In genomic region chr3:184719709-184720108, GRCh38 we compare ENCODE assay signal across 18 cellular contexts. TPM values are rescaled to one million over a fixed set of nuclear protein-coding genes. Genes with fewer than 3 reads are reported as not detected.
A peak's percentile ranks its signal among the peaks of the same experiment; 100 is the strongest.
DNase-seq lines count a peak whose midpoint lies in the region; ATAC-seq, FAIRE-seq and TF ChIP-seq lines count a peak whose summit lies in the region.
"Had no signal": no experiment of that assay in that cellular context is flagged by ENCODE, and none has a peak within 500 bp of the region (broad histone marks: within the 10 kb centered on the region; RNA-seq: fewer than 3 reads in every experiment).

No MANE protein-coding gene starts in this region.

- H4K91ac ChIP-seq in H1 (replicated peaks; ENCODE audit: insufficient read length, low read length) = no peak overlapping the region
- no peak overlapping the region for H4K91ac ChIP-seq in neuronal stem cell (ENCODE audit: low read depth, low read length, poor library complexity)

- H3K4me3 ChIP-seq in H1 (ENCODE audit: extremely low read depth in 1 of 4, insufficient read depth in 2 of 4, low read depth in 3 of 4, low read length in 4 of 4) (no peak overlapping the region), neuronal stem cell (ENCODE audit: low read length in 2 of 2) (no peak overlapping the region)

- WGBS in H1 (ENCODE audit: extremely low coverage in 1 of 2, insufficient coverage in 1 of 2, insufficient read length in 1 of 2, insufficient replicate concordance in 2 of 2, low coverage in 1 of 2, low lambda C conversion rate in 2 of 2, missing lambda C conversion rate in 1 of 2), 2 experiments = 86% methylated on average over 4 of the region's 4 CpGs; no CpG with 5 or more reads in 1 of the 2 experiments
- no CpG with 5 or more reads among the region's 4 CpGs for WGBS in neuronal stem cell (ENCODE audit: extremely low coverage in 2 of 2, insufficient read length in 2 of 2, insufficient replicate concordance in 1 of 2), 2 donors

- H3K23ac ChIP-seq in H1 (ENCODE audit: insufficient read length) (no peak overlapping the region), neuronal stem cell (ENCODE audit: low read depth, low read length, poor library complexity) (no peak overlapping the region)

- no peak for TF ChIP-seq CTCF in H1 (IDR thresholded peaks at IDR 0.05; ENCODE audit: control extremely low read depth in 1 of 3, insufficient read depth in 1 of 3, low read depth in 1 of 3, low read length in 3 of 3)

- no peak overlapping the region for H4K8ac ChIP-seq in H1 (ENCODE audit: extremely low read depth, insufficient read depth, low read length)
- H4K8ac ChIP-seq in neuronal stem cell (ENCODE audit: low read depth, low read length) = no peak overlapping the region

- H2AFZ ChIP-seq in H1 (ENCODE audit: low read length) (no peak overlapping the region), neuronal stem cell (ENCODE audit: low read length) (no peak overlapping the region)

- H2BK15ac ChIP-seq in H1 (ENCODE audit: low read length) = no peak overlapping the region
- H2BK15ac ChIP-seq in neuronal stem cell (ENCODE audit: low read length) = no peak overlapping the region

- no peak overlapping the region for H2BK120ac ChIP-seq in H1 (replicated peaks; ENCODE audit: low read depth, low read length)
- H2BK120ac ChIP-seq in neuronal stem cell (ENCODE audit: low read depth, low read length) = no peak overlapping the region

- no peak overlapping the region for H3K27ac ChIP-seq in H1 (ENCODE audit: low read depth, low read length)
- no peak overlapping the region for H3K27ac ChIP-seq in neuronal stem cell (replicated peaks; ENCODE audit: low read length)

- H3K79me2 ChIP-seq in H1 (ENCODE audit: control insufficient read depth in 1 of 2, insufficient read depth in 2 of 2, low read length in 2 of 2) = no peaks in the 10 kb centered on the region

- intact Hi-C loops in Right ventricle myocardium inferior (cut with DNase I) = no loop called here
- intact Hi-C loops in Right ventricle myocardium superior (cut with DNase I) = no loop called here

- H3K9ac ChIP-seq in H1 (replicated peaks in 1 of 4; ENCODE audit: extremely low read depth in 1 of 4, low read depth in 3 of 4, low read length in 3 of 4) (no peak overlapping the region), neuronal stem cell (ENCODE audit: low read depth, low read length, poor library complexity) (no peak overlapping the region)

- CTCF ChIA-PET in H1 (lab: Charles Lee; ENCODE audit: partially characterized antibody) = interaction anchor here (1.1 to 3.8 kb wide), 5 partner anchors 14 to 169 kb away, joined by 3 to 24 read pairs (median 4); no protein-coding TSS in a partner anchor

- H3K36me3 ChIP-seq in H1 (ENCODE audit: control insufficient read depth in 2 of 4, insufficient read depth in 4 of 4, low read length in 3 of 4) (no peaks in the 10 kb centered on the region; a peak in 1 of 8 replicates), neuronal stem cell (replicated peaks in 1 of 2; ENCODE audit: control insufficient read depth in 2 of 2, insufficient read depth in 2 of 2, low read length in 2 of 2) (no peaks in the 10 kb centered on the region)

- H3K18ac ChIP-seq in H1 (ENCODE audit: extremely low read depth, low read length) = no peak overlapping the region
- H3K18ac ChIP-seq in neuronal stem cell (ENCODE audit: low read length) = peak overlapping the region; percentile 38

- H3K4ac ChIP-seq in H1 (replicated peaks; ENCODE audit: insufficient read length, low read depth, low read length) (no peak overlapping the region), neuronal stem cell (ENCODE audit: low read length) (no peak overlapping the region)

- H2BK5ac ChIP-seq in H1 (ENCODE audit: low read depth, low read length) (no peak overlapping the region), neuronal stem cell (ENCODE audit: low read length) (no peak overlapping the region)

- H4K20me1 ChIP-seq in H1 (replicated peaks in 1 of 2; ENCODE audit: control insufficient read depth in 1 of 2, insufficient read depth in 2 of 2, low read length in 2 of 2) = no peaks in the 10 kb centered on the region

- no peak for TF ChIP-seq RAD21 in H1 (IDR thresholded peaks at IDR 0.05 in 1 of 2, conservative IDR thresholded peaks at IDR 0.05 in 1 of 2; ENCODE audit: low read depth in 2 of 2, low read length in 2 of 2)

- no peaks in the 10 kb centered on the region for H3K23me2 ChIP-seq in H1 (ENCODE audit: low read depth, low read length)

- no peak overlapping the region for H3K4me2 ChIP-seq in H1 (ENCODE audit: insufficient read depth in 1 of 2, low read depth in 2 of 2, low read length in 2 of 2)
- no peak overlapping the region for H3K4me2 ChIP-seq in neuronal stem cell (ENCODE audit: insufficient read depth, low read length, poor library complexity, severe bottlenecking)

- DNase-seq in Right ventricle myocardium inferior (ENCODE audit: missing footprints) (peak; percentile 59), Right ventricle myocardium superior (no peak), HTR-8/SVneo (ENCODE audit: insufficient read length, low spot score) (no peak), H1 (ENCODE audit: low read depth in 1 of 2, low spot score in 2 of 2) (peak in 1 of 2 experiments; percentile 24), neuronal stem cell (ENCODE audit: low spot score) (no peak), DMS79 treated with DMSO at 0.1 percent for 48 hours (lab: John Stamatoyannopoulos, UW) (no peak), amniotic stem cell (lab: John Stamatoyannopoulos, UW) (no peak)
- DNase-seq: C1 segment of cervical spinal cord; Calu3; CD4-positive, alpha-beta memory T cell; COR-L47; DMS53; DND-41; GOT3; H7; HCEC 1CT had no signal

- no peaks in the 10 kb centered on the region for H3K9me3 ChIP-seq in H1 (ENCODE audit: insufficient read depth in 2 of 2, low read depth in 1 of 2, low read length in 1 of 2)
- no peaks in the 10 kb centered on the region for H3K9me3 ChIP-seq in neuronal stem cell (replicated peaks in 1 of 2; ENCODE audit: control insufficient read depth in 2 of 2, insufficient read depth in 1 of 2, low read depth in 1 of 2, low read length in 2 of 2)

- no peak overlapping the region for H3K56ac ChIP-seq in H1 (replicated peaks; ENCODE audit: insufficient read length, low read depth, low read length)

- H3K4me1 ChIP-seq in H1 (replicated peaks in 1 of 4; ENCODE audit: control insufficient read depth in 3 of 4, insufficient read depth in 4 of 4, low read length in 3 of 4) (peaks cover 9 to 15% (median 12%) of the 10 kb centered on the region in 4 experiments), neuronal stem cell (ENCODE audit: control insufficient read depth in 2 of 2, insufficient read depth in 1 of 2, low read depth in 1 of 2, low read length in 2 of 2) (peaks cover 22 to 26% of the 10 kb centered on the region in 2 donors)

- H3K27me3 ChIP-seq in H1 (replicated peaks in 1 of 4; ENCODE audit: control insufficient read depth in 3 of 4, extremely low read depth in 1 of 4, insufficient read depth in 3 of 4, low read length in 3 of 4) = no peaks in the 10 kb centered on the region
- H3K27me3 ChIP-seq in neuronal stem cell (ENCODE audit: control insufficient read depth in 3 of 3, insufficient read depth in 3 of 3, low read depth in 1 of 3, low read length in 3 of 3) = no peaks in the 10 kb centered on the region

- FAIRE-seq in HTR-8/SVneo (lab: Jason Lieb, UNC) (peak; percentile 48), H1 (lab: Jason Lieb, UNC) (no peak)
- FAIRE-seq: G401.6, GM12892 had no signal

- no peak for TF ChIP-seq EP300 in H1 (IDR thresholded peaks at IDR 0.05; ENCODE audit: borderline replicate concordance in 1 of 2, low read depth in 2 of 2, low read length in 2 of 2)

- H2AK5ac ChIP-seq in H1 (ENCODE audit: low read depth, low read length) = no peak overlapping the region
- peak overlapping the region; percentile 12 for H2AK5ac ChIP-seq in neuronal stem cell (ENCODE audit: low read depth, low read length)

- no peak for TF ChIP-seq POLR2A in H1 (IDR thresholded peaks at IDR 0.05; ENCODE audit: control extremely low read depth in 1 of 2, low read depth in 2 of 2, low read length in 2 of 2)

- ATAC-seq in Right ventricle myocardium inferior = no peak
- ATAC-seq in Right ventricle myocardium superior (ENCODE audit: poor library complexity) = no peak

- H4K5ac ChIP-seq in H1 (ENCODE audit: insufficient read length, low read depth, low read length) = no peak overlapping the region

- POLR2A ChIA-PET in H1 (lab: Charles Lee; ENCODE audit: partially characterized antibody) = no interaction called here

- H3K79me1 ChIP-seq in H1 (ENCODE audit: low read depth, low read length) (no peaks in the 10 kb centered on the region), neuronal stem cell (ENCODE audit: low read depth, low read length) (no peaks in the 10 kb centered on the region)

- no peak overlapping the region for H3K14ac ChIP-seq in H1 (ENCODE audit: insufficient read length)
- H3K14ac ChIP-seq in neuronal stem cell (ENCODE audit: low read length) = no peak overlapping the region

- H2BK20ac ChIP-seq in H1 (ENCODE audit: low read length) = peak overlapping the region; percentile 80; the same call in 1 of the 2 replicates

- H2BK12ac ChIP-seq in H1 (ENCODE audit: low read depth, low read length) (no peak overlapping the region), neuronal stem cell (ENCODE audit: low read length) (no peak overlapping the region)

TF ChIP-seq in H1, 55 proteins besides CTCF, POLR2A, EP300 and RAD21:
- TF ChIP-seq POU5F1 (IDR thresholded peaks at IDR 0.05; ENCODE audit: low read depth, low read length) (no peak), RNF2 (IDR thresholded peaks at IDR 0.05; ENCODE audit: borderline replicate concordance, low read depth, low read length, missing control alignments, poor library complexity, severe bottlenecking) (no peak), KDM5A (IDR thresholded peaks at IDR 0.05; ENCODE audit: low read length) (no peak)

RNA-seq across cellular contexts. Expression of gene MAGEF1, which starts 7.8 kb away (rescaled TPM):
- total RNA-seq in Right ventricle myocardium inferior = 31.3 TPM
- total RNA-seq in Right ventricle myocardium superior = 28.5 TPM
- 54.1 and 56.7 TPM in 2 replicates for total RNA-seq in H1 (2021; fragmentation: NEBNext Ultra II Directional; extraction: Animal tissue kit (Norgen Biotek cat#: 25700))
- 26.5 and 29.5 TPM in 2 replicates for polyA plus RNA-seq in H1 (2011; rRNA removed)
- 51.9 TPM for polyA plus RNA-seq in H1 (2011; cell fraction: cytosol; rRNA removed)
- 18.1 TPM for polyA plus RNA-seq in H1 (2011; cell fraction: nucleus; rRNA removed)
- polyA plus RNA-seq in H1 (2012, experiment 1 of 2) = 47.6 to 57.8 TPM (median 52.1 TPM) in 4 replicates
- polyA plus RNA-seq in H1 (2012, experiment 2 of 2) = 31.8 TPM
- 33.0 TPM for polyA plus RNA-seq in H1 (2013, experiment 1 of 2)
- polyA plus RNA-seq in H1 (2013, experiment 2 of 2) = 35.2 TPM
- polyA minus RNA-seq in H1 (2011; rRNA and poly(A)+ RNA removed) = 11.3 and 12.0 TPM in 2 replicates
- polyA minus RNA-seq in H1 (2011; cell fraction: cytosol; rRNA and poly(A)+ RNA removed) = 21.2 TPM
- polyA minus RNA-seq in H1 (2011; cell fraction: nucleus; rRNA and poly(A)+ RNA removed) = 11.4 TPM
- polyA plus RNA-seq in neuronal stem cell (2013, experiment 1 of 2) = 67.9 TPM
- 67.5 TPM for polyA plus RNA-seq in neuronal stem cell (2013, experiment 2 of 2)
